In genomic region chr4:45629717-45630116, GRCh38 we compare ENCODE assay signal across 19 cellular contexts.
"Had no signal": no experiment of that assay in that cellular context is flagged by ENCODE, and none has a peak within 500 bp of the region (broad histone marks: within the 10 kb centered on the region; RNA-seq: fewer than 3 reads in every experiment).

No MANE protein-coding gene starts in this region.

- ATAC-seq: mucosa of descending colon; naive thymus-derived CD4-positive, alpha-beta T cell; stimulated activated naive B cell treated with anti-CD40 and anti-IgM and Interleukin-4, amounts not matched to agents 10 μg/mL and 1 μg/mL and 100 μg/mL, for 72 hours had no signal

- H3K27ac ChIP-seq: coronary artery, esophagus squamous epithelium, heart left ventricle, parathyroid adenoma, SJSA1, skin epidermis had no signal

- H3K27me3 ChIP-seq: esophagus squamous epithelium, heart left ventricle, SJSA1 had no signal

- H2AFZ ChIP-seq: parathyroid adenoma had no signal

- H3K4me1 ChIP-seq: esophagus squamous epithelium, heart left ventricle, parathyroid adenoma, SJSA1 had no signal

- H3K9me3 ChIP-seq: mucosa of descending colon, SJSA1 had no signal

- H3K4me3 Mint-ChIP-seq: activated CD4-positive, alpha-beta T cell treated with anti-CD3 and anti-CD28 coated beads, Interleukin-2, amount 10 ng/mL, durations not matched to agents 7 days and 5 days; naive thymus-derived CD4-positive, alpha-beta T cell; stimulated activated naive B cell treated with anti-CD40 and anti-IgM and Interleukin-4, amounts not matched to agents 10 μg/mL and 1 μg/mL and 100 μg/mL, for 72 hours had no signal

- H3K79me2 ChIP-seq: parathyroid adenoma had no signal

- H3K4me3 ChIP-seq: coronary artery, esophagus squamous epithelium, heart left ventricle, mucosa of descending colon, SJSA1, skin epidermis had no signal

- H3K36me3 Mint-ChIP-seq: naive thymus-derived CD4-positive, alpha-beta T cell; stimulated activated naive B cell treated with anti-CD40 and anti-IgM and Interleukin-4, amounts not matched to agents 10 μg/mL and 1 μg/mL and 100 μg/mL, for 72 hours had no signal

- H3K36me3 ChIP-seq: esophagus squamous epithelium, heart left ventricle, SJSA1 had no signal

- H3K27me3 Mint-ChIP-seq: activated CD4-positive, alpha-beta T cell treated with anti-CD3 and anti-CD28 coated beads, Interleukin-2, amount 10 ng/mL, durations not matched to agents 7 days and 5 days; naive thymus-derived CD4-positive, alpha-beta T cell; stimulated activated naive B cell treated with anti-CD40 and anti-IgM and Interleukin-4, amounts not matched to agents 10 μg/mL and 1 μg/mL and 100 μg/mL, for 72 hours had no signal

- H3K27ac Mint-ChIP-seq: activated CD4-positive, alpha-beta T cell treated with anti-CD3 and anti-CD28 coated beads, Interleukin-2, amount 10 ng/mL, durations not matched to agents 7 days and 5 days; naive thymus-derived CD4-positive, alpha-beta T cell; stimulated activated naive B cell treated with anti-CD40 and anti-IgM and Interleukin-4, amounts not matched to agents 10 μg/mL and 1 μg/mL and 100 μg/mL, for 72 hours had no signal

- H3K4me1 Mint-ChIP-seq: activated CD4-positive, alpha-beta T cell treated with anti-CD3 and anti-CD28 coated beads, Interleukin-2, amount 10 ng/mL, durations not matched to agents 7 days and 5 days; naive thymus-derived CD4-positive, alpha-beta T cell; stimulated activated naive B cell treated with anti-CD40 and anti-IgM and Interleukin-4, amounts not matched to agents 10 μg/mL and 1 μg/mL and 100 μg/mL, for 72 hours had no signal

- H3K9ac ChIP-seq: parathyroid adenoma had no signal

- DNase-seq: activated CD4-positive, alpha-beta T cell treated with anti-CD3 and anti-CD28 coated beads, Interleukin-2, amount 10 ng/mL, durations not matched to agents 7 days and 5 days; activated CD8-positive, alpha-beta memory T cell treated with anti-CD3 and anti-CD28 coated beads for 24 hours; activated naive CD4-positive, alpha-beta T cell treated with Interleukin-2 at 50 U/mL for 16 hours; effector CD4-positive, alpha-beta T cell; esophagus squamous epithelium; foreskin melanocyte; heart left ventricle; left cardiac atrium; mammary epithelial cell; mucosa of descending colon; naive thymus-derived CD4-positive, alpha-beta T cell; stimulated activated CD4-positive, alpha-beta T cell treated with anti-CD3 and anti-CD28 coated beads, Interleukin-15, amount 100 ng/mL, for 24 hours; stimulated activated CD4-positive, alpha-beta T cell treated with anti-CD3 and anti-CD28 coated beads, Interleukin-4, amount 100 ng/mL, for 1 hour; stimulated activated naive B cell treated with anti-CD40 and anti-IgM and Interleukin-4, amounts not matched to agents 10 μg/mL and 1 μg/mL and 100 μg/mL, for 72 hours; trophoblast cell had no signal
